8 cellular contexts compared by ENCODE assay signal in genomic region chr1:181112071-181112929, GRCh38. TPM values are rescaled to one million over a fixed set of nuclear protein-coding genes. Genes with fewer than 3 reads are reported as not detected.
DNase-seq lines count a peak whose midpoint lies in the region; ATAC-seq and TF ChIP-seq lines count a peak whose summit lies in the region.

No MANE protein-coding gene starts in this region.

- H3K4me3 ChIP-seq in HEK293 (ENCODE audit: low read depth, low read length), result no peak overlapping the region
- H3K4me3 ChIP-seq in RWPE2 (ENCODE audit: severe bottlenecking), result no peak overlapping the region
- peak overlapping the region in 2 of 3 donors; percentile 0 to 44 for H3K4me3 ChIP-seq in skeletal muscle tissue (ENCODE audit: low read length in 3 of 3)
- H3K4me3 ChIP-seq in neural progenitor cell, result no peak overlapping the region

- H3K27me3 Mint-ChIP-seq in neural progenitor cell (ENCODE audit: insufficient read depth, low read depth), result peaks cover 9% of the 10 kb centered on the region

- POLR2A ChIA-PET in HEK293 (lab: Yijun Ruan, JAX), result interaction anchor here (0.9 to 2.6 kb wide), 2 partner anchors 11 to 23 kb away, joined by 3 to 6 read pairs; partner anchors contain the start of gene IER5

- ATAC-seq in RWPE2 (ENCODE audit: low read depth) (peak; percentile 82), GM19455 (IDR thresholded peaks at IDR 0.05; ENCODE audit: unreplicated experiment) (no peak), GM18870 (IDR thresholded peaks at IDR 0.05; ENCODE audit: unreplicated experiment) (no peak)

- H4K20me1 ChIP-seq in neural progenitor cell (ENCODE audit: low read depth), result no peaks in the 10 kb centered on the region

- TF ChIP-seq CTCF in HEK293 (tag by site-specific recombination; IDR thresholded peaks at IDR 0.05), result no peak
- TF ChIP-seq CTCF in RWPE2 (IDR thresholded peaks at IDR 0.05; ENCODE audit: poor library complexity, severe bottlenecking), result no peak
- no peak for TF ChIP-seq CTCF in neural progenitor cell (IDR thresholded peaks at IDR 0.05)

- CTCF ChIA-PET in HEK293 (lab: Yijun Ruan, JAX), result interaction anchor here (1.1 to 4.6 kb wide), 2 partner anchors 14 to 29 kb away, joined by 3 to 22 read pairs; no protein-coding TSS in a partner anchor

- H3K27ac ChIP-seq in HEK293 (ENCODE audit: extremely low read depth, low read depth, low read length) (no peak overlapping the region), RWPE2 (ENCODE audit: poor library complexity, severe bottlenecking) (peak overlapping the region; percentile 91), skeletal muscle tissue (ENCODE audit: low read depth, low read length) (peak overlapping the region; percentile 86), neural progenitor cell (no peak overlapping the region)

- peaks cover 73% of the 10 kb centered on the region for H3K4me1 Mint-ChIP-seq in neural progenitor cell

- H3F3A ChIP-seq in neural progenitor cell (ENCODE audit: low read depth), result peaks cover 2% of the 10 kb centered on the region

- H3K9ac ChIP-seq in skeletal muscle tissue (ENCODE audit: low read depth in 1 of 3, low read length in 3 of 3) (peak overlapping the region; percentile 54 to 65 (median 57)), neural progenitor cell (no peak overlapping the region)

- H3K79me2 ChIP-seq in neural progenitor cell (ENCODE audit: low read depth), result no peaks in the 10 kb centered on the region

- H3K4me3 Mint-ChIP-seq in neural progenitor cell, result no peak overlapping the region

- no peaks in the 10 kb centered on the region for H3K36me3 ChIP-seq in HEK293 (ENCODE audit: control insufficient read depth in 2 of 2, insufficient read depth in 1 of 2, low read length in 2 of 2)
- no peaks in the 10 kb centered on the region for H3K36me3 ChIP-seq in RWPE2 (ENCODE audit: low read depth)
- no peaks in the 10 kb centered on the region for H3K36me3 ChIP-seq in skeletal muscle tissue (ENCODE audit: control insufficient read depth in 3 of 3, insufficient read depth in 3 of 3, low read length in 3 of 3)
- no peaks in the 10 kb centered on the region for H3K36me3 ChIP-seq in neural progenitor cell

- H3K9me3 ChIP-seq in HEK293 (ENCODE audit: control insufficient read depth, insufficient read depth, low read depth, low read length) (no peaks in the 10 kb centered on the region), RWPE2 (ENCODE audit: severe bottlenecking) (no peaks in the 10 kb centered on the region), skeletal muscle tissue (ENCODE audit: control insufficient read depth in 3 of 3, low read length in 3 of 3) (no peaks in the 10 kb centered on the region), neural progenitor cell (ENCODE audit: low read depth) (no peaks in the 10 kb centered on the region)

- H2AFZ ChIP-seq in neural progenitor cell (replicated peaks), result no peak overlapping the region

- H3K4me1 ChIP-seq in HEK293 (ENCODE audit: control insufficient read depth, insufficient read depth, low read length) (no peaks in the 10 kb centered on the region; the same call in 1 of the 2 replicates), RWPE2 (ENCODE audit: insufficient read depth, poor library complexity, severe bottlenecking) (peaks cover 37% of the 10 kb centered on the region), skeletal muscle tissue (ENCODE audit: control insufficient read depth in 3 of 3, insufficient read depth in 3 of 3, low read length in 3 of 3) (peaks cover 24 to 40% (median 31%) of the 10 kb centered on the region in 3 donors), neural progenitor cell (peaks cover 28% of the 10 kb centered on the region)

- H3K27me3 ChIP-seq in RWPE2 (ENCODE audit: insufficient read depth, poor library complexity, severe bottlenecking), result no peaks in the 10 kb centered on the region
- no peaks in the 10 kb centered on the region for H3K27me3 ChIP-seq in skeletal muscle tissue (ENCODE audit: control insufficient read depth in 3 of 3, insufficient read depth in 3 of 3, low read length in 3 of 3)
- peaks cover 7% of the 10 kb centered on the region for H3K27me3 ChIP-seq in neural progenitor cell

- no peak overlapping the region for H3K27ac Mint-ChIP-seq in neural progenitor cell

- H3K36me3 Mint-ChIP-seq in neural progenitor cell, result no peaks in the 10 kb centered on the region

- DNase-seq in RWPE2 (ENCODE audit: low spot score) (peak; percentile 99), glomerular visceral epithelial cell (ENCODE audit: extremely low spot score) (peak; percentile 90), nucleus accumbens (lab: John Stamatoyannopoulos, UW) (no peak), neural progenitor cell (ENCODE audit: low spot score) (no peak)

- no peak overlapping the region for H3K4me2 ChIP-seq in neural progenitor cell

- H3K9me3 Mint-ChIP-seq in neural progenitor cell, result peaks cover 2% of the 10 kb centered on the region

TF ChIP-seq in HEK293, 187 proteins besides CTCF, POLR2A, EP300 and RAD21 (continues in another document):
- TF ChIP-seq ZNF600 (tag by site-specific recombination; IDR thresholded peaks at IDR 0.05) (peak; percentile 21; the same call in 1 of the 2 replicates), SP7 (tag by site-specific recombination; IDR thresholded peaks at IDR 0.05) (peak; percentile 69), HIC1 (tag by site-specific recombination; IDR thresholded peaks at IDR 0.05) (no peak), ZNF354C (tag by site-specific recombination; IDR thresholded peaks at IDR 0.05; ENCODE audit: borderline replicate concordance, low read depth) (no peak), ZBTB6 (tag by site-specific recombination; IDR thresholded peaks at IDR 0.05) (no peak), ZNF785 (tag by site-specific recombination; IDR thresholded peaks at IDR 0.05) (no peak), ZNF24 (tag by site-specific recombination; IDR thresholded peaks at IDR 0.05) (no peak), SCRT2 (tag by site-specific recombination; IDR thresholded peaks at IDR 0.05) (peak; percentile 85), ZFP3 (tag by site-specific recombination; IDR thresholded peaks at IDR 0.05; ENCODE audit: low read depth) (no peak), ZNF768 (tag by site-specific recombination; IDR thresholded peaks at IDR 0.05) (no peak), RBAK (tag by site-specific recombination; IDR thresholded peaks at IDR 0.05) (no peak), SP3 (tag by site-specific recombination; IDR thresholded peaks at IDR 0.05) (peak; percentile 44), KLF17 (tag by site-specific recombination; IDR thresholded peaks at IDR 0.05) (peak; percentile 95), OVOL3 (tag by site-specific recombination; IDR thresholded peaks at IDR 0.05) (no peak), ZNF558 (tag by site-specific recombination; IDR thresholded peaks at IDR 0.05) (no peak), ZBTB7A (tag by site-specific recombination; IDR thresholded peaks at IDR 0.05; ENCODE audit: low read depth) (no peak), ZNF76 (tag by site-specific recombination; IDR thresholded peaks at IDR 0.05; ENCODE audit: borderline replicate concordance, low read depth) (no peak), ZNF23 (tag by site-specific recombination; IDR thresholded peaks at IDR 0.05; ENCODE audit: borderline replicate concordance) (no peak)

RNA-seq across cellular contexts. Expression of gene IER5, which starts 23.8 kb away (rescaled TPM):
- total RNA-seq in skeletal muscle tissue, result 11.0 TPM
- 8.0 and 15.3 TPM in 2 replicates for total RNA-seq in neural progenitor cell (ENCODE audit: low replicate concordance)

Comparison
In these comparisons a context has a peak if more than half of its experiments do, and no peak if none do; other contexts are left out.
1. H3K27ac ChIP-seq: peak in RWPE2 (single experiment) and skeletal muscle tissue (single experiment); none in HEK293 (single experiment) and neural progenitor cell (single experiment).
2. H3K4me3 ChIP-seq: peak in skeletal muscle tissue (2 of 3); none in HEK293 (single experiment), RWPE2 (single experiment) and neural progenitor cell (single experiment).
3. DNase-seq: peak in RWPE2 (single experiment) and glomerular visceral epithelial cell (single experiment); none in nucleus accumbens (0 of 56) and neural progenitor cell (single experiment).